ENCODE assay signal across 7 cellular contexts in the genomic region with DNA sequence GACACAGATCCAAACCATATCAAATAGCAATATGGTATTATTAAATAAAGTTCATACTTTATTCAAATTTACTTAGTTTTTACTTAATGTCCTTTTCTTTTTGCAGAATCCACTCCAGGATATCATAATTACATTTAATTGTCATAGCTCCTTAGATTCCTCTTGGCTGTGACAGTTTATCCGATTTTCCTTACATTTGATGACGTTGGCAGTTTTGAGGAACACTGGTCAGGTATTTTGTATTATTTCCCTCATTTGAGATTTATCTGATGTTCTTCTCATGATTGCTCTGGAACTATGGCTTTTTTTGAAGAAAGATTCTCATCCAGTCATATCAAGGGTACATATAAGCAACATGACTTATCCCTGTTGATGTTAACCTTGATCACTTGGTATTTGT.
"Had no signal": no experiment of that assay in that cellular context is flagged by ENCODE, and none has a peak within 500 bp of the region (broad histone marks: within the 10 kb centered on the region; RNA-seq: fewer than 3 reads in every experiment).

No MANE protein-coding gene starts in this region.

- H3K27ac ChIP-seq: HL-60, KMS-11 had no signal

- H3K9ac ChIP-seq: KMS-11 had no signal

- H3K4me3 ChIP-seq: K562 had no signal

- DNase-seq: Karpas-422, KBM-7, KG1 had no signal

- H3K4me2 ChIP-seq: KMS-11 had no signal

- FAIRE-seq: HTR-8/SVneo, K562 had no signal

- ATAC-seq: K562 had no signal
